13 cellular contexts compared by ENCODE assay signal in the genomic region with DNA sequence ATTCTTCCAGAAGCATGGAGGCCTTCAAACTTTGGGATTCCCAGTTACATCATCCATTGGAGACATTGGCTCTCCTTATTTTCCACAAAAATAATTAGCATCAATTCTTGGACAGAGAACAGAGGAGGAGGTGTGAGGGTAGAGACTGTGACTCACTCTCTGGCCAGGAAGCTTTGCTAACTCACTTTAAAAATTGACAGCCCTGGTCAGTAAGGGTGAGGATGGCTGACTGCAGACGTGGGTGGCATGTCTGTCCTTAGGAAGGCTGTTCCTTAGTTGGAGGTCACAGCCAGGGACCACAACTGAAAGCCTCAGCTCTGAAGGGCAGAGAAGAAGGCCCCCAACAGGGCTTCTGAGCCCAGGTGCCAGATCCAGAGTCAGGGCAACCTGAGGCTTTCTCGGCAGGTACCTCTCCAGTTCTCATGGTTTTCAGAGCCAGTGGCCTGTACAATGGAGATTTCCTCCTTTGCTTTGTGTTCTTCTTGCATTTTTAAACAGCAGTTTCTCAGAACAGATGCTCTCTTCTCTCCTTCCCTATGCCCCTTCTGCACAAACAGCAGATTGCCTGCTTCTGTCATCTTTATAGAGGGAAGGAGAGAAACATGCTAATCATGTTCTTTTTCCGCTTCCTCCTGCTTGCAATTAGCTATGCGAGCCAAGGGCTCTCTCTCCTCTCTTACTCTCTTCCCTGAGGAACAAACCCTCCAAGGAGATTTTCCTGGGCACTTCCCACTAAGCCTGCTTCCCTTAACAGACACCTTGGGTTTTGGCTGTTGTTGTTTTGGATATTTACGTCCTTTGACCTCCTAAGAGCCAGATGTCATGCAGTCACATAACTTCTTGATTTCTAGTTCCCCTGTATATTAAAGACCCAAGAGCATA.
DNase-seq lines count a peak whose midpoint lies in the region; ATAC-seq, FAIRE-seq and TF ChIP-seq lines count a peak whose summit lies in the region.
"Had no signal": no experiment of that assay in that cellular context is flagged by ENCODE, and none has a peak within 500 bp of the region (broad histone marks: within the 10 kb centered on the region; RNA-seq: fewer than 3 reads in every experiment).

No MANE protein-coding gene starts in this region.

- H3K4me2 ChIP-seq in A549 (peak overlapping the region; percentile 72), neural progenitor cell (no peak overlapping the region)

- H3K9me3 ChIP-seq in A549 (peaks cover 24% of the 10 kb centered on the region), neural progenitor cell (ENCODE audit: low read depth) (no peaks in the 10 kb centered on the region)

- FAIRE-seq in A549 (lab: Jason Lieb, UNC): no peak
- FAIRE-seq: small intestine had no signal

- H3K27me3 ChIP-seq in neural progenitor cell: no peaks in the 10 kb centered on the region

- no peaks in the 10 kb centered on the region for H3F3A ChIP-seq in neural progenitor cell (ENCODE audit: low read depth)

- peak overlapping the region; percentile 89 to 97 for H3K27ac ChIP-seq in A549
- peak overlapping the region; percentile 14 for H3K27ac ChIP-seq in caudate nucleus (ENCODE audit: low read depth, low read length)
- no peak overlapping the region for H3K27ac ChIP-seq in neural progenitor cell

- DNase-seq in A549 (ENCODE audit: low read depth in 1 of 2, low spot score in 1 of 2) (peak; percentile 6 to 18), HT1080 (ENCODE audit: low read depth) (peak; percentile 73), caudate nucleus (lab: John Stamatoyannopoulos, UW) (no peak), kidney tubule cell (ENCODE audit: low spot score) (peak; percentile 88), GM10266 (ENCODE audit: extremely low spot score) (no peak), neural progenitor cell (ENCODE audit: low spot score) (no peak)
- no peak for DNase-seq in activated CD8-positive, alpha-beta T cell treated with anti-CD3 and anti-CD28 coated beads for 36 hours
- DNase-seq in stimulated activated CD4-positive, alpha-beta T cell treated with anti-CD3 and anti-CD28 coated beads, Interleukin-2, amount 100 ng/mL, for 24 hours: no peak
- DNase-seq: activated CD4-positive, alpha-beta T cell treated with anti-CD3 and anti-CD28 coated beads, Interleukin-2, amount 10 ng/mL, durations not matched to agents 7 days and 5 days; activated naive CD8-positive, alpha-beta T cell treated with anti-CD3 and anti-CD28 coated beads for 36 hours; NCI-H2081 treated with DMSO at 0.1 percent for 48 hours; SHP77 had no signal

- TF ChIP-seq CTCF in A549 (IDR thresholded peaks at IDR 0.05): no peak
- TF ChIP-seq CTCF in GM10266 (IDR thresholded peaks at IDR 0.05; ENCODE audit: control insufficient read depth, insufficient read depth, low read depth, missing control alignments): no peak
- no peak for TF ChIP-seq CTCF in activated CD8-positive, alpha-beta T cell treated with anti-CD3 and anti-CD28 coated beads for 36 hours (IDR thresholded peaks at IDR 0.05)
- no peak for TF ChIP-seq CTCF in neural progenitor cell (IDR thresholded peaks at IDR 0.05)

- no peaks in the 10 kb centered on the region for H3K79me2 ChIP-seq in neural progenitor cell (ENCODE audit: low read depth)

- H3K27ac Mint-ChIP-seq in activated CD8-positive, alpha-beta T cell treated with anti-CD3 and anti-CD28 coated beads for 36 hours: no peak overlapping the region
- no peak overlapping the region for H3K27ac Mint-ChIP-seq in neural progenitor cell
- H3K27ac Mint-ChIP-seq: activated CD4-positive, alpha-beta T cell treated with anti-CD3 and anti-CD28 coated beads, Interleukin-2, amount 10 ng/mL, durations not matched to agents 7 days and 5 days; activated naive CD8-positive, alpha-beta T cell treated with anti-CD3 and anti-CD28 coated beads for 36 hours had no signal

- no peaks in the 10 kb centered on the region for H3K27me3 Mint-ChIP-seq in activated CD8-positive, alpha-beta T cell treated with anti-CD3 and anti-CD28 coated beads for 36 hours
- H3K27me3 Mint-ChIP-seq in neural progenitor cell (ENCODE audit: insufficient read depth, low read depth): peaks cover 3% of the 10 kb centered on the region
- H3K27me3 Mint-ChIP-seq: activated CD4-positive, alpha-beta T cell treated with anti-CD3 and anti-CD28 coated beads, Interleukin-2, amount 10 ng/mL, durations not matched to agents 7 days and 5 days had no signal

- TF ChIP-seq EP300 in A549 (IDR thresholded peaks at IDR 0.05): no peak

- H3K36me3 ChIP-seq in neural progenitor cell: no peaks in the 10 kb centered on the region

- POLR2A ChIA-PET in A549 (lab: Yijun Ruan, JAX): interaction anchor here (0.7 to 1.0 kb wide), 2 partner anchors 43 to 252 kb away, joined by 3 to 4 read pairs; no protein-coding TSS in a partner anchor
- POLR2A ChIA-PET in activated CD8-positive, alpha-beta T cell treated with anti-CD3 and anti-CD28 coated beads for 36 hours (lab: Charles Lee): no interaction called here

- WGBS in A549 (ENCODE audit: missing lambda C conversion rate): 44% methylated on average over 5 of the region's 5 CpGs

- no peaks in the 10 kb centered on the region for H4K20me1 ChIP-seq in neural progenitor cell (ENCODE audit: low read depth)

- H3K4me3 ChIP-seq in A549: no peak overlapping the region
- no peak overlapping the region for H3K4me3 ChIP-seq in neural progenitor cell

- no peak overlapping the region for H3K4me3 Mint-ChIP-seq in activated CD8-positive, alpha-beta T cell treated with anti-CD3 and anti-CD28 coated beads for 36 hours
- no peak overlapping the region for H3K4me3 Mint-ChIP-seq in neural progenitor cell
- H3K4me3 Mint-ChIP-seq: activated CD4-positive, alpha-beta T cell treated with anti-CD3 and anti-CD28 coated beads, Interleukin-2, amount 10 ng/mL, durations not matched to agents 7 days and 5 days; activated naive CD8-positive, alpha-beta T cell treated with anti-CD3 and anti-CD28 coated beads for 36 hours had no signal

- no peaks in the 10 kb centered on the region for H3K4me1 Mint-ChIP-seq in activated CD8-positive, alpha-beta T cell treated with anti-CD3 and anti-CD28 coated beads for 36 hours (ENCODE audit: low read depth)
- H3K4me1 Mint-ChIP-seq in neural progenitor cell: peaks cover 23% of the 10 kb centered on the region
- H3K4me1 Mint-ChIP-seq: activated naive CD8-positive, alpha-beta T cell treated with anti-CD3 and anti-CD28 coated beads for 36 hours had no signal

- H3K9ac ChIP-seq in neural progenitor cell: no peak overlapping the region

- no peak for TF ChIP-seq RAD21 in A549 (conservative IDR thresholded peaks at IDR 0.05 in 1 of 2, IDR thresholded peaks at IDR 0.05 in 1 of 2)

- intact Hi-C loops in activated CD8-positive, alpha-beta T cell treated with anti-CD3 and anti-CD28 coated beads for 36 hours (cut with micrococcal nuclease): no loop called here

- CTCF ChIA-PET in A549 (lab: Yijun Ruan, JAX): interaction anchor here (0.8 to 1.7 kb wide), 4 partner anchors 11 to 257 kb away, joined by 3 to 9 read pairs (median 5); no protein-coding TSS in a partner anchor
- CTCF ChIA-PET in activated CD8-positive, alpha-beta T cell treated with anti-CD3 and anti-CD28 coated beads for 36 hours (lab: Charles Lee): interaction anchor here (3.7 kb wide), 1 partner anchor 11 kb away, joined by 14 read pairs; no protein-coding TSS in a partner anchor

- H2AFZ ChIP-seq in neural progenitor cell (replicated peaks): no peak overlapping the region

- no peaks in the 10 kb centered on the region for H3K36me3 Mint-ChIP-seq in activated CD8-positive, alpha-beta T cell treated with anti-CD3 and anti-CD28 coated beads for 36 hours (ENCODE audit: low read depth)
- peaks cover 6% of the 10 kb centered on the region for H3K36me3 Mint-ChIP-seq in neural progenitor cell
- H3K36me3 Mint-ChIP-seq: activated naive CD8-positive, alpha-beta T cell treated with anti-CD3 and anti-CD28 coated beads for 36 hours had no signal

- peaks cover 1% of the 10 kb centered on the region for H3K9me3 Mint-ChIP-seq in activated CD8-positive, alpha-beta T cell treated with anti-CD3 and anti-CD28 coated beads for 36 hours
- peaks cover 9% of the 10 kb centered on the region for H3K9me3 Mint-ChIP-seq in neural progenitor cell
- H3K9me3 Mint-ChIP-seq: activated CD4-positive, alpha-beta T cell treated with anti-CD3 and anti-CD28 coated beads, Interleukin-2, amount 10 ng/mL, durations not matched to agents 7 days and 5 days had no signal

- TF ChIP-seq POLR2A in A549 (IDR thresholded peaks at IDR 0.05; ENCODE audit: low read length): no peak

- ATAC-seq in A549: peak; percentile 41 to 59
- no peak for ATAC-seq in activated CD8-positive, alpha-beta T cell treated with anti-CD3 and anti-CD28 coated beads for 36 hours

- H3K4me1 ChIP-seq in A549: peaks cover 42% of the 10 kb centered on the region
- peaks cover 12% of the 10 kb centered on the region for H3K4me1 ChIP-seq in neural progenitor cell

TF ChIP-seq in A549, 52 proteins besides CTCF, POLR2A, EP300 and RAD21:
- TF ChIP-seq JUNB (IDR thresholded peaks at IDR 0.05) (peak; percentile 55; the same call in 1 of the 2 replicates), FOSL2 (IDR thresholded peaks at IDR 0.05) (0 out of 2 replicates have a peak, but pooled peaks have one; percentile 24), FOSL2 (CRISPR knock-in tag; IDR thresholded peaks at IDR 0.05) (no peak), HOXB5 (CRISPR knock-in tag; IDR thresholded peaks at IDR 0.05) (no peak)

Comparison
In these comparisons a context has a peak if more than half of its experiments do, and no peak if none do; other contexts are left out.
1. DNase-seq: peak in A549 (2 of 2), HT1080 (single experiment) and kidney tubule cell (single experiment); none in caudate nucleus (0 of 61), GM10266 (single experiment), activated CD8-positive, alpha-beta T cell treated with anti-CD3 and anti-CD28 coated beads for 36 hours (single experiment), neural progenitor cell (single experiment) and stimulated activated CD4-positive, alpha-beta T cell treated with anti-CD3 and anti-CD28 coated beads, Interleukin-2, amount 100 ng/mL, for 24 hours (0 of 2).